Comparison of ENCODE assay signal across 8 cellular contexts in genomic region chrX:18425199-18426003, GRCh38. TPM values are rescaled to one million over a fixed set of nuclear protein-coding genes. Genes with fewer than 3 reads are reported as not detected.
DNase-seq lines count a peak whose midpoint lies in the region; ATAC-seq and TF ChIP-seq lines count a peak whose summit lies in the region.

Gene CDKL5 (plus strand): TSS chrX:18425608. CDS start chrX:18507097, 81,489 bp downstream.

- DNase-seq in AG09309 (ENCODE audit: low read depth) (peak; percentile 86), NCI-H345 treated with DMSO at 0.1 percent for 48 hours (lab: John Stamatoyannopoulos, UW; ENCODE audit: unreplicated experiment) (peak; percentile 95), inferior parietal cortex (ENCODE audit: extremely low spot score) (peak; percentile 88), smooth muscle cell (lab: John Stamatoyannopoulos, UW; ENCODE audit: unreplicated experiment) (peak; percentile 72)
- DNase-seq in activated CD4-positive, CD25-positive, alpha-beta regulatory T cell treated with anti-CD3 and anti-CD28 coated beads, Interleukin-2, amount 50 U/mL, for 16 hours (ENCODE audit: low read depth, low spot score) = peak; percentile 90
- DNase-seq in central memory CD8-positive, alpha-beta T cell (ENCODE audit: low spot score in 2 of 2) = peak; percentile 86 to 95

- H3K36me3 ChIP-seq in smooth muscle cell (ENCODE audit: low read depth) = no peaks in the 10 kb centered on the region

- peaks cover 4% of the 10 kb centered on the region for H3K36me3 Mint-ChIP-seq in central memory CD8-positive, alpha-beta T cell (ENCODE audit: insufficient read depth)

- H2AFZ ChIP-seq in smooth muscle cell (ENCODE audit: low read depth) = peak within 1 kb of the TSS; percentile 72

- H3K79me2 ChIP-seq in smooth muscle cell (ENCODE audit: low read depth) = peaks cover 40% of the 10 kb centered on the region

- peak within 1 kb of the TSS; percentile 92 for H3K27ac Mint-ChIP-seq in central memory CD8-positive, alpha-beta T cell (ENCODE audit: low read depth)

- H3K4me3 Mint-ChIP-seq in central memory CD8-positive, alpha-beta T cell = peak within 1 kb of the TSS; percentile 94

- H4K20me1 ChIP-seq in smooth muscle cell (ENCODE audit: low read depth) = peaks cover 33% of the 10 kb centered on the region

- TF ChIP-seq CTCF in AG09309 (IDR thresholded peaks at IDR 0.05; ENCODE audit: control insufficient read depth, insufficient read depth, low read depth, low read length, missing control alignments) (no peak), smooth muscle cell (IDR thresholded peaks at IDR 0.05; ENCODE audit: borderline replicate concordance, insufficient read depth, poor library complexity, severe bottlenecking) (no peak)

- H3K9ac ChIP-seq in smooth muscle cell (ENCODE audit: low read depth) = peak within 1 kb of the TSS; percentile 80

- H3K4me1 ChIP-seq in smooth muscle cell (ENCODE audit: low read depth) = peaks cover 15% of the 10 kb centered on the region

- WGBS in smooth muscle cell (ENCODE audit: low lambda C conversion rate) = 56% methylated on average over 43 of the region's 79 CpGs

- ATAC-seq in GM19025 (IDR thresholded peaks at IDR 0.05; ENCODE audit: low read depth, unreplicated experiment) (peak; percentile 93), HG03342 (IDR thresholded peaks at IDR 0.05; ENCODE audit: unreplicated experiment) (peak; percentile 91)
- ATAC-seq in central memory CD8-positive, alpha-beta T cell (replicated peaks; ENCODE audit: extremely low read depth, poor library complexity, severe bottlenecking) = peak; percentile 84

- H3K4me1 Mint-ChIP-seq in central memory CD8-positive, alpha-beta T cell = peaks cover 5% of the 10 kb centered on the region

- no peaks in the 10 kb centered on the region for H3K9me3 Mint-ChIP-seq in central memory CD8-positive, alpha-beta T cell

- H3F3A ChIP-seq in smooth muscle cell (ENCODE audit: low read depth) = no peaks in the 10 kb centered on the region

- H3K9me3 ChIP-seq in smooth muscle cell (replicated peaks; ENCODE audit: low read depth) = no peaks in the 10 kb centered on the region

- H3K27me3 ChIP-seq in smooth muscle cell (ENCODE audit: low read depth) = no peaks in the 10 kb centered on the region

- H3K4me3 ChIP-seq in AG09309 (ENCODE audit: control insufficient read depth, low read depth, low read length) (peak within 1 kb of the TSS; percentile 91), smooth muscle cell (peak within 1 kb of the TSS; percentile 78)

- H3K27me3 Mint-ChIP-seq in central memory CD8-positive, alpha-beta T cell = no peaks in the 10 kb centered on the region

- peak within 1 kb of the TSS; percentile 52 for H3K27ac ChIP-seq in smooth muscle cell (ENCODE audit: low read depth)

- H3K4me2 ChIP-seq in smooth muscle cell = peak within 1 kb of the TSS; percentile 83

RNA-seq across cellular contexts. Expression of gene CDKL5, which starts in this region (rescaled TPM):
- total RNA-seq in smooth muscle cell = 13.7 and 14.4 TPM in 2 replicates
- polyA plus RNA-seq in smooth muscle cell = 3.4 and 4.8 TPM in 2 replicates

Comparison
In these comparisons a context has a peak if more than half of its experiments do, and no peak if none do; other contexts are left out.
1. Peak in every context shown above with its lines: DNase-seq, ATAC-seq, H3K4me3 ChIP-seq and H3K27ac ChIP-seq.